Comparison of ENCODE assay signal across 8 cellular contexts in genomic region chr11:12813371-12814225, GRCh38.
DNase-seq lines count a peak whose midpoint lies in the region; ATAC-seq and TF ChIP-seq lines count a peak whose summit lies in the region.

No MANE protein-coding gene starts in this region.

- peak overlapping the region; percentile 57 for H2BK5ac ChIP-seq in IMR-90 (ENCODE audit: low read depth, low read length, poor library complexity, severe bottlenecking)

- H2BK20ac ChIP-seq in IMR-90 (ENCODE audit: low read depth, low read length): no peak overlapping the region

- CTCF ChIA-PET in IMR-90 (lab: Yijun Ruan, JAX): interaction anchor here (0.6 to 1.9 kb wide), 4 partner anchors 19 to 527 kb away, joined by 3 to 5 read pairs (median 3); no protein-coding TSS in a partner anchor

- H3K4me1 ChIP-seq in IMR-90 (ENCODE audit: control insufficient read depth, insufficient read depth, low read length) (peaks cover 53% of the 10 kb centered on the region), stomach (peaks cover 28 to 77% (median 44%) of the 10 kb centered on the region in 4 donors)

- TF ChIP-seq EP300 in stomach (IDR thresholded peaks at IDR 0.05): no peak

- no peak for TF ChIP-seq RAD21 in IMR-90 (IDR thresholded peaks at IDR 0.05; ENCODE audit: low read length)

- H3K36me3 ChIP-seq in IMR-90 (ENCODE audit: control insufficient read depth, insufficient read depth, low read length) (peaks cover 6% of the 10 kb centered on the region), stomach (no peaks in the 10 kb centered on the region)

- no peak overlapping the region; the same call in 1 of the 2 replicates for H3K18ac ChIP-seq in IMR-90 (ENCODE audit: low read depth, low read length)

- dilution Hi-C loops in IMR-90 (cut with HindIII; ENCODE audit: low sequenced_read_pairs, unreplicated experiment): no loop called here

- WGBS in IMR-90 (ENCODE audit: extremely low coverage in 2 of 2, insufficient read length in 1 of 2), 2 experiments: 0% methylated on average over 1 of the region's 9 CpGs; no CpG with 5 or more reads in 1 of the 2 experiments
- WGBS in stomach, 5 donors: 51 to 64% (median 57%) methylated on average over 8 to 9 of the region's 9 CpGs

- peak overlapping the region; percentile 55; the same call in 1 of the 2 replicates for H3K23ac ChIP-seq in IMR-90 (ENCODE audit: low read depth, low read length)

- peak overlapping the region; percentile 59 for H3K4ac ChIP-seq in IMR-90 (ENCODE audit: low read depth, low read length)

- H2AK5ac ChIP-seq in IMR-90 (ENCODE audit: low read depth, low read length): peak overlapping the region; percentile 62

- BruUV-seq in IMR-90 (replicated peaks; lab: Mats Ljungman, UMichigan): no TSS peak

- TF ChIP-seq CTCF in IMR-90 (conservative IDR thresholded peaks at IDR 0.05; ENCODE audit: low read depth, low read length) (no peak), cardiac fibroblast (IDR thresholded peaks at IDR 0.05; ENCODE audit: low read depth, low read length) (no peak), stomach (IDR thresholded peaks at IDR 0.05) (peak in 1 of 7 experiments; percentile 23)

- H3K27me3 ChIP-seq in IMR-90 (ENCODE audit: control insufficient read depth, insufficient read depth, low read length) (no peaks in the 10 kb centered on the region), stomach (no peaks in the 10 kb centered on the region)

- 0 out of 2 replicates have a peak overlapping the region, but pooled peaks have one; percentile 30 for H3K9ac ChIP-seq in IMR-90 (ENCODE audit: low read depth, low read length)

- TF ChIP-seq POLR2A in IMR-90 (IDR thresholded peaks at IDR 0.05; ENCODE audit: low read depth, low read length) (no peak), stomach (IDR thresholded peaks at IDR 0.05) (no peak)

- intact Hi-C loops in IMR-90 (cut with micrococcal nuclease): loop anchor here (2.0 kb wide), 1 partner anchor 135 kb away; no protein-coding TSS in a partner anchor
- intact Hi-C loops in stomach (cut with DNase I; ENCODE audit: low total_unique reads): no loop called here

- POLR2A ChIA-PET in IMR-90 (lab: Charles Lee; ENCODE audit: unreplicated experiment): interaction anchor here (0.6 kb wide), 2 partner anchors 19 to 84 kb away, joined by 3 read pairs; no protein-coding TSS in a partner anchor

- no peak overlapping the region for H2BK15ac ChIP-seq in IMR-90 (ENCODE audit: low read depth, low read length)

- peak overlapping the region; percentile 24 for H3K4me2 ChIP-seq in IMR-90 (ENCODE audit: low read depth, low read length)

- no peak overlapping the region; the same call in 1 of the 2 replicates for H3K56ac ChIP-seq in IMR-90 (ENCODE audit: extremely low read depth, insufficient read depth, low read length)

- H3K79me1 ChIP-seq in IMR-90 (ENCODE audit: low read depth in 1 of 2, low read length in 2 of 2): peaks cover 50 to 100% of the 10 kb centered on the region in 2 experiments

- no peaks in the 10 kb centered on the region for H3K9me3 ChIP-seq in IMR-90 (ENCODE audit: control insufficient read depth, insufficient read depth, low read length)
- H3K9me3 ChIP-seq in stomach: no peaks in the 10 kb centered on the region

- ATAC-seq in IMR-90 (ENCODE audit: low read depth) (peak; percentile 13), GM18907 (IDR thresholded peaks at IDR 0.05; ENCODE audit: unreplicated experiment) (no peak)

- H3K9me1 ChIP-seq in IMR-90 (ENCODE audit: insufficient read depth, low read length): peaks cover 69% of the 10 kb centered on the region

- no peak overlapping the region; the same call in 1 of the 2 replicates for H4K5ac ChIP-seq in IMR-90 (ENCODE audit: low read depth, low read length)

- peak overlapping the region; percentile 4 for H2AFZ ChIP-seq in IMR-90 (replicated peaks; ENCODE audit: low read length, poor library complexity)

- H3K4me3 ChIP-seq in IMR-90 (ENCODE audit: insufficient read depth, low read depth, low read length) (no peak overlapping the region), cardiac fibroblast (replicated peaks in 1 of 2; ENCODE audit: low read depth in 2 of 2, low read length in 2 of 2) (no peak overlapping the region), stomach (no peak overlapping the region)

- H4K91ac ChIP-seq in IMR-90 (ENCODE audit: insufficient read depth, low read depth, low read length): no peak overlapping the region

- DNase-seq in IMR-90 (peak; percentile 88), cardiac fibroblast (ENCODE audit: low read depth in 2 of 2) (peak; percentile 88 to 93), kidney tubule cell (ENCODE audit: low spot score) (peak; percentile 61), stomach (peak; percentile 39), SKM-1 (lab: John Stamatoyannopoulos, UW; ENCODE audit: unreplicated experiment) (no peak)
- no peak for DNase-seq in activated CD4-positive, alpha-beta T cell treated with anti-CD3 and anti-CD28 coated beads, Interleukin-2, amount 50 U/mL, for 4 hours
- no peak for DNase-seq in activated CD4-positive, CD25-positive, alpha-beta regulatory T cell treated with anti-CD3 and anti-CD28 coated beads, Interleukin-2, amount 50 U/mL, for 72 hours

- H3K14ac ChIP-seq in IMR-90 (replicated peaks; ENCODE audit: low read depth, low read length): peak overlapping the region; percentile 25; the same call in 1 of the 2 replicates

- peak overlapping the region; percentile 76; the same call in 1 of the 2 replicates for H3K27ac ChIP-seq in IMR-90 (ENCODE audit: insufficient read depth, low read length)
- peak overlapping the region; percentile 9 to 83 (median 73) for H3K27ac ChIP-seq in stomach

- peaks cover 100% of the 10 kb centered on the region for H4K20me1 ChIP-seq in IMR-90 (ENCODE audit: insufficient read depth, low read length)

- peak overlapping the region in 1 of 2 experiments; percentile 56; a peak in 1 of 4 replicates for H4K8ac ChIP-seq in IMR-90 (ENCODE audit: low read depth in 2 of 2, low read length in 2 of 2)

- peak overlapping the region; percentile 68 for H2AK9ac ChIP-seq in IMR-90 (replicated peaks; ENCODE audit: low read depth, low read length, poor library complexity)

- peak overlapping the region; percentile 58; the same call in 1 of the 2 replicates for H2BK120ac ChIP-seq in IMR-90 (ENCODE audit: low read depth, low read length)

- in situ Hi-C loops in IMR-90 (cut with MboI; ENCODE audit: low sequenced_read_pairs): no loop called here

TF ChIP-seq in IMR-90, 13 proteins besides CTCF, POLR2A, EP300 and RAD21:
- TF ChIP-seq MXI1 (IDR thresholded peaks at IDR 0.05; ENCODE audit: borderline replicate concordance, low read depth, low read length): peak; percentile 21; the same call in 1 of the 2 replicates
- TF ChIP-seq, protein P1, sequence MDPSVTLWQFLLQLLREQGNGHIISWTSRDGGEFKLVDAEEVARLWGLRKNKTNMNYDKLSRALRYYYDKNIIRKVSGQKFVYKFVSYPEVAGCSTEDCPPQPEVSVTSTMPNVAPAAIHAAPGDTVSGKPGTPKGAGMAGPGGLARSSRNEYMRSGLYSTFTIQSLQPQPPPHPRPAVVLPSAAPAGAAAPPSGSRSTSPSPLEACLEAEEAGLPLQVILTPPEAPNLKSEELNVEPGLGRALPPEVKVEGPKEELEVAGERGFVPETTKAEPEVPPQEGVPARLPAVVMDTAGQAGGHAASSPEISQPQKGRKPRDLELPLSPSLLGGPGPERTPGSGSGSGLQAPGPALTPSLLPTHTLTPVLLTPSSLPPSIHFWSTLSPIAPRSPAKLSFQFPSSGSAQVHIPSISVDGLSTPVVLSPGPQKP (IDR thresholded peaks at IDR 0.05; ENCODE audit: borderline replicate concordance, low read depth, low read length): no peak

Comparison
In these comparisons a context has a peak if more than half of its experiments do, and no peak if none do; other contexts are left out.
1. DNase-seq: peak in IMR-90 (single experiment), cardiac fibroblast (2 of 2), kidney tubule cell (single experiment) and stomach (single experiment); none in activated CD4-positive, alpha-beta T cell treated with anti-CD3 and anti-CD28 coated beads, Interleukin-2, amount 50 U/mL, for 4 hours (0 of 2), SKM-1 (single experiment) and activated CD4-positive, CD25-positive, alpha-beta regulatory T cell treated with anti-CD3 and anti-CD28 coated beads, Interleukin-2, amount 50 U/mL, for 72 hours (single experiment).